Comparison of ENCODE assay signal across 16 cellular contexts in genomic region chr1:7375781-7376660, GRCh38.
A peak's percentile ranks its signal among the peaks of the same experiment; 100 is the strongest.
DNase-seq lines count a peak whose midpoint lies in the region; ATAC-seq and TF ChIP-seq lines count a peak whose summit lies in the region.
"Had no signal": no experiment of that assay in that cellular context is flagged by ENCODE, and none has a peak within 500 bp of the region (broad histone marks: within the 10 kb centered on the region; RNA-seq: fewer than 3 reads in every experiment).

No MANE protein-coding gene starts in this region.

- intact Hi-C loops in IMR-90 (cut with micrococcal nuclease), result no loop called here
- intact Hi-C loops in colonic mucosa (cut with DNase I), result no loop called here

- no peaks in the 10 kb centered on the region for H3K36me3 ChIP-seq in IMR-90 (ENCODE audit: control insufficient read depth, insufficient read depth, low read length)
- H3K36me3 ChIP-seq in colonic mucosa, result no peaks in the 10 kb centered on the region
- H3K36me3 ChIP-seq: HAP-1, SJCRH30 had no signal

- CTCF ChIA-PET in IMR-90 (lab: Yijun Ruan, JAX), result interaction anchor here (0.5 kb wide), 1 partner anchor 496 kb away, joined by 3 read pairs; no protein-coding TSS in a partner anchor

- no peak overlapping the region for H3K23ac ChIP-seq in IMR-90 (ENCODE audit: low read depth, low read length)

- no peak overlapping the region for H3K27ac ChIP-seq in IMR-90 (ENCODE audit: insufficient read depth, low read length)
- no peak overlapping the region for H3K27ac ChIP-seq in colonic mucosa
- H3K27ac ChIP-seq: SJCRH30 had no signal

- no peaks in the 10 kb centered on the region for H3K4me1 Mint-ChIP-seq in stimulated activated memory B cell treated with anti-CD40 and anti-IgM and Interleukin-4, amounts not matched to agents 10 μg/mL and 1 μg/mL and 100 μg/mL, for 72 hours
- H3K4me1 Mint-ChIP-seq: CD4-positive, alpha-beta memory T cell had no signal

- no peak overlapping the region for H3K4me3 Mint-ChIP-seq in stimulated activated memory B cell treated with anti-CD40 and anti-IgM and Interleukin-4, amounts not matched to agents 10 μg/mL and 1 μg/mL and 100 μg/mL, for 72 hours
- H3K4me3 Mint-ChIP-seq: CD4-positive, alpha-beta memory T cell had no signal

- DNase-seq in IMR-90, result no peak
- peak; percentile 5 for DNase-seq in colonic mucosa
- DNase-seq in islet precursor cell, result peak; percentile 46
- DNase-seq in AG08395 (ENCODE audit: low spot score), result no peak
- DNase-seq: Calu3; CD4-positive, alpha-beta memory T cell; KBM-7; NCI-H1436; NCI-H2029 treated with DMSO at 0.1 percent for 48 hours; NCI-H2171 treated with DMSO at 0.1 percent for 48 hours; NCI-H446 treated with DMSO at 0.1 percent for 48 hours; SJCRH30 had no signal

- no peaks in the 10 kb centered on the region for H3K36me3 Mint-ChIP-seq in stimulated activated memory B cell treated with anti-CD40 and anti-IgM and Interleukin-4, amounts not matched to agents 10 μg/mL and 1 μg/mL and 100 μg/mL, for 72 hours
- H3K36me3 Mint-ChIP-seq: CD4-positive, alpha-beta memory T cell had no signal

- H3K9ac ChIP-seq in IMR-90 (ENCODE audit: low read depth, low read length), result no peak overlapping the region
- no peak overlapping the region for H3K9ac ChIP-seq in colonic mucosa (ENCODE audit: low read depth in 2 of 2, low read length in 2 of 2)

- H4K5ac ChIP-seq in IMR-90 (ENCODE audit: low read depth, low read length), result no peak overlapping the region

- no peak overlapping the region for H3K4me2 ChIP-seq in IMR-90 (ENCODE audit: low read depth, low read length)

- no peaks in the 10 kb centered on the region; the same call in 1 of the 2 replicates for H3K9me1 ChIP-seq in IMR-90 (ENCODE audit: insufficient read depth, low read length)

- H2BK20ac ChIP-seq in IMR-90 (ENCODE audit: low read depth, low read length), result no peak overlapping the region

- H3K14ac ChIP-seq in IMR-90 (replicated peaks; ENCODE audit: low read depth, low read length), result no peak overlapping the region

- in situ Hi-C loops in IMR-90 (cut with MboI; ENCODE audit: low sequenced_read_pairs), result no loop called here

- H4K20me1 ChIP-seq in IMR-90 (ENCODE audit: insufficient read depth, low read length), result no peaks in the 10 kb centered on the region

- no peaks in the 10 kb centered on the region for H3K9me3 Mint-ChIP-seq in stimulated activated memory B cell treated with anti-CD40 and anti-IgM and Interleukin-4, amounts not matched to agents 10 μg/mL and 1 μg/mL and 100 μg/mL, for 72 hours
- H3K9me3 Mint-ChIP-seq: CD4-positive, alpha-beta memory T cell had no signal

- POLR2A ChIA-PET in IMR-90 (lab: Charles Lee; ENCODE audit: unreplicated experiment), result no interaction called here

- ATAC-seq in IMR-90 (ENCODE audit: low read depth) (peak; percentile 15; the same call in 1 of the 2 replicates), GM21423 (IDR thresholded peaks at IDR 0.05; ENCODE audit: unreplicated experiment) (no peak), GM21576 (IDR thresholded peaks at IDR 0.05; ENCODE audit: unreplicated experiment) (no peak)
- ATAC-seq in stimulated activated memory B cell treated with anti-CD40 and anti-IgM and Interleukin-4, amounts not matched to agents 10 μg/mL and 1 μg/mL and 100 μg/mL, for 72 hours, result peak; percentile 4

- no peak overlapping the region for H3K4ac ChIP-seq in IMR-90 (ENCODE audit: low read depth, low read length)

- no TSS peak for BruUV-seq in IMR-90 (replicated peaks; lab: Mats Ljungman, UMichigan)

- no peak overlapping the region for H3K27ac Mint-ChIP-seq in stimulated activated memory B cell treated with anti-CD40 and anti-IgM and Interleukin-4, amounts not matched to agents 10 μg/mL and 1 μg/mL and 100 μg/mL, for 72 hours
- H3K27ac Mint-ChIP-seq: CD4-positive, alpha-beta memory T cell had no signal

- H2AFZ ChIP-seq in IMR-90 (replicated peaks; ENCODE audit: low read length, poor library complexity), result no peak overlapping the region

- H3K4me3 ChIP-seq in IMR-90 (ENCODE audit: insufficient read depth, low read depth, low read length) (no peak overlapping the region), colonic mucosa (no peak overlapping the region)
- H3K4me3 ChIP-seq: HAP-1, SJCRH30 had no signal

- TF ChIP-seq CTCF in IMR-90 (conservative IDR thresholded peaks at IDR 0.05; ENCODE audit: low read depth, low read length), result no peak
- TF ChIP-seq CTCF in colonic mucosa (IDR thresholded peaks at IDR 0.05), result no peak

- H4K8ac ChIP-seq in IMR-90 (ENCODE audit: low read depth in 2 of 2, low read length in 2 of 2), result no peak overlapping the region

- H3K56ac ChIP-seq in IMR-90 (ENCODE audit: extremely low read depth, insufficient read depth, low read length), result no peak overlapping the region

- no peak overlapping the region for H3K18ac ChIP-seq in IMR-90 (ENCODE audit: low read depth, low read length)

- no peaks in the 10 kb centered on the region for H3K27me3 Mint-ChIP-seq in stimulated activated memory B cell treated with anti-CD40 and anti-IgM and Interleukin-4, amounts not matched to agents 10 μg/mL and 1 μg/mL and 100 μg/mL, for 72 hours

- H3K79me1 ChIP-seq in IMR-90 (ENCODE audit: low read depth in 1 of 2, low read length in 2 of 2), result no peaks in the 10 kb centered on the region

- H2BK15ac ChIP-seq in IMR-90 (ENCODE audit: low read depth, low read length), result no peak overlapping the region

- dilution Hi-C loops in IMR-90 (cut with HindIII; ENCODE audit: low sequenced_read_pairs, unreplicated experiment), result no loop called here

- H2BK120ac ChIP-seq in IMR-90 (ENCODE audit: low read depth, low read length), result no peak overlapping the region

- H2AK5ac ChIP-seq in IMR-90 (ENCODE audit: low read depth, low read length), result no peak overlapping the region

- WGBS in IMR-90 (ENCODE audit: extremely low coverage in 2 of 2, insufficient read length in 1 of 2), 2 experiments, result 77% methylated on average over 3 of the region's 9 CpGs; no CpG with 5 or more reads in 1 of the 2 experiments

- H2BK5ac ChIP-seq in IMR-90 (ENCODE audit: low read depth, low read length, poor library complexity, severe bottlenecking), result no peak overlapping the region

- no peak for TF ChIP-seq POLR2A in IMR-90 (IDR thresholded peaks at IDR 0.05; ENCODE audit: low read depth, low read length)

- no peak for TF ChIP-seq RAD21 in IMR-90 (IDR thresholded peaks at IDR 0.05; ENCODE audit: low read length)

- H3K27me3 ChIP-seq in IMR-90 (ENCODE audit: control insufficient read depth, insufficient read depth, low read length), result no peaks in the 10 kb centered on the region
- H3K27me3 ChIP-seq in colonic mucosa, result no peaks in the 10 kb centered on the region
- H3K27me3 ChIP-seq: SJCRH30 had no signal

- H3K4me1 ChIP-seq in IMR-90 (ENCODE audit: control insufficient read depth, insufficient read depth, low read length) (peaks cover 8% of the 10 kb centered on the region), colonic mucosa (no peaks in the 10 kb centered on the region)
- H3K4me1 ChIP-seq: HAP-1 had no signal

- no peak overlapping the region for H2AK9ac ChIP-seq in IMR-90 (replicated peaks; ENCODE audit: low read depth, low read length, poor library complexity)

- no peak overlapping the region for H4K91ac ChIP-seq in IMR-90 (ENCODE audit: insufficient read depth, low read depth, low read length)

- H3K9me3 ChIP-seq in IMR-90 (ENCODE audit: control insufficient read depth, insufficient read depth, low read length), result no peaks in the 10 kb centered on the region
- no peaks in the 10 kb centered on the region for H3K9me3 ChIP-seq in colonic mucosa
- H3K9me3 ChIP-seq: HAP-1, SJCRH30 had no signal

TF ChIP-seq in IMR-90, 13 proteins besides CTCF, POLR2A, EP300 and RAD21:
- no peak for TF ChIP-seq RCOR1 (IDR thresholded peaks at IDR 0.05; ENCODE audit: insufficient replicate concordance, low read length)
- no peak for TF ChIP-seq FOS (IDR thresholded peaks at IDR 0.05; ENCODE audit: low read depth, low read length)
- no peak for TF ChIP-seq ELK1 (IDR thresholded peaks at IDR 0.05; ENCODE audit: borderline replicate concordance, low read depth, low read length)
- TF ChIP-seq MAZ (IDR thresholded peaks at IDR 0.05; ENCODE audit: borderline replicate concordance, low read depth, low read length), result no peak
- no peak for TF ChIP-seq USF2 (IDR thresholded peaks at IDR 0.05; ENCODE audit: low read depth, low read length)
- TF ChIP-seq CEBPB (IDR thresholded peaks at IDR 0.05; ENCODE audit: low read depth, low read length), result no peak
- TF ChIP-seq MAFK (IDR thresholded peaks at IDR 0.05; ENCODE audit: low read depth, low read length), result no peak
- no peak for TF ChIP-seq RFX5 (IDR thresholded peaks at IDR 0.05; ENCODE audit: low read depth, low read length)
- no peak for TF ChIP-seq CHD1 (IDR thresholded peaks at IDR 0.05; ENCODE audit: low read depth, low read length)
- no peak for TF ChIP-seq NFE2L2 (IDR thresholded peaks at IDR 0.05; ENCODE audit: low read depth, low read length)
- no peak for TF ChIP-seq BHLHE40 (IDR thresholded peaks at IDR 0.05; ENCODE audit: low read depth, low read length)
- TF ChIP-seq MXI1 (IDR thresholded peaks at IDR 0.05; ENCODE audit: borderline replicate concordance, low read depth, low read length), result no peak
- no peak for TF ChIP-seq SMC3 (IDR thresholded peaks at IDR 0.05; ENCODE audit: low read depth, low read length)

Comparison
In these comparisons a context has a peak if more than half of its experiments do, and no peak if none do; other contexts are left out.
1. ATAC-seq: peak in IMR-90 (single experiment) and stimulated activated memory B cell treated with anti-CD40 and anti-IgM and Interleukin-4, amounts not matched to agents 10 μg/mL and 1 μg/mL and 100 μg/mL, for 72 hours (single experiment); none in GM21423 (single experiment) and GM21576 (single experiment).
2. DNase-seq: peak in colonic mucosa (single experiment) and islet precursor cell (single experiment); none in IMR-90 (single experiment) and AG08395 (single experiment).